10 cellular contexts compared by ENCODE assay signal in the genomic region with DNA sequence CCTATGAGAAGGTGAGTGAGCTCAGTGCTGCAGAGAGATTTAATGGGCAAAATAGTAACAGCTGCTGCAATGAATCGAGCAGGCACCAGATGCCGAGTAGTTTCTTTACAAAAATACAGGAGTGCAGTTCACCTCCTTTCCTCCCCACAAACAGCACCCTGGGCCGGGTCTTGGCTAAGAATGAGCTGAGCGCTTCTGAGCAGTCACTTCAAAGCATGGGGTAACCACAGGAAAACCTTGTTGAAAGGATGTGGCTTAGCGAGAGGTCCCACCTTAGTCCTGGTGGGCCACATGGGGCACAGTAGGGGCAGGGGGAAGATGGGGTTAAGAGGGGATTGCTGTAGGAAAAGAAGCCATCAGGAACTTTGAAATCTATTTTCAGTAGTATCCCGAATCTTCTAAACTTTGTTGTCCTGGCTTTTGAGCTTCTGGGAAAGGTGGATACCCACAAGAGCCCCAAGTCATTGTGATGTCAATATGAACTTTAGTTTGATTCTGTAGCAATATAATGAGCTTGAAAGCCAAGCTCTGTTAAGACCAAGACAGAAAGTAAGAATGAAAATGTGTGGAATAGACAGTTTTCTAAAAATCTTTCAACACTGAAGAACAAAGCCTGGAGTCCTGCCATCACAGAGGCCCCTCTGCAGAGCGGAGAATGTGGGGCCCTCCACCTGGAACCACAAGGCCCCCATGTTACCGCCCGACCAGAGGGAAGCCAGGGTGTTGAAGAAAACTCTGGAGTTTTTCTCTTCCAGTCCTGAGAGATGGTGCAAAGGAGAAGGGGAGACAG.
DNase-seq lines count a peak whose midpoint lies in the region; ATAC-seq and TF ChIP-seq lines count a peak whose summit lies in the region.
"Had no signal": no experiment of that assay in that cellular context is flagged by ENCODE, and none has a peak within 500 bp of the region (broad histone marks: within the 10 kb centered on the region; RNA-seq: fewer than 3 reads in every experiment).

No MANE protein-coding gene starts in this region.

- no peak overlapping the region for H4K12ac ChIP-seq in trophoblast cell (ENCODE audit: low read depth, low read length)

- CTCF ChIA-PET in activated CD8-positive, alpha-beta T cell treated with anti-CD3 and anti-CD28 coated beads for 36 hours (lab: Charles Lee) = interaction anchor here (0.9 to 3.0 kb wide), 4 partner anchors 12 to 348 kb away, joined by 3 to 18 read pairs (median 14); no protein-coding TSS in a partner anchor

- H3K9ac ChIP-seq in Loucy (ENCODE audit: low read depth, low read length, poor library complexity, severe bottlenecking) (peak overlapping the region; percentile 19), trophoblast cell (ENCODE audit: low read length) (no peak overlapping the region)

- H3K27ac ChIP-seq in brain microvascular endothelial cell = no peak overlapping the region
- no peak overlapping the region for H3K27ac ChIP-seq in trophoblast cell (ENCODE audit: low read depth, low read length)

- no peak overlapping the region for H2AFZ ChIP-seq in Loucy (ENCODE audit: low read length)
- no peak overlapping the region for H2AFZ ChIP-seq in trophoblast cell (ENCODE audit: insufficient read depth, low read length, poor library complexity)

- in situ Hi-C loops in brain microvascular endothelial cell (cut with HindIII; ENCODE audit: low pct_ligation_motif_present, low sequenced_read_pairs) = no loop called here

- no peaks in the 10 kb centered on the region for H3K9me3 Mint-ChIP-seq in activated CD8-positive, alpha-beta T cell treated with anti-CD3 and anti-CD28 coated beads for 36 hours
- no peaks in the 10 kb centered on the region for H3K9me3 Mint-ChIP-seq in activated naive CD8-positive, alpha-beta T cell treated with anti-CD3 and anti-CD28 coated beads, Interleukin-2, amount 10 ng/mL, durations not matched to agents 7 days and 5 days

- no peak overlapping the region for H4K8ac ChIP-seq in trophoblast cell (ENCODE audit: low read depth, low read length)

- peaks cover 7% of the 10 kb centered on the region for H3F3A ChIP-seq in Loucy (ENCODE audit: low read depth)

- no peak overlapping the region for H2AK5ac ChIP-seq in trophoblast cell (ENCODE audit: low read length)

- peak; percentile 86 for DNase-seq in activated CD8-positive, alpha-beta T cell treated with anti-CD3 and anti-CD28 coated beads for 36 hours
- DNase-seq in activated naive CD8-positive, alpha-beta T cell treated with anti-CD3 and anti-CD28 coated beads, Interleukin-2, amount 10 ng/mL, durations not matched to agents 7 days and 5 days = peak; percentile 74
- DNase-seq in stimulated activated CD8-positive, alpha-beta memory T cell treated with anti-CD3 and anti-CD28 coated beads, Interleukin-15, amount 100 ng/mL, for 48 hours (ENCODE audit: low read depth in 2 of 2) = peak; percentile 38 to 58
- no peak for DNase-seq in hepatic stellate cell (ENCODE audit: low spot score)
- DNase-seq in brain microvascular endothelial cell = no peak
- DNase-seq in HCEC 1CT = no peak
- DNase-seq in trophoblast cell = no peak
- DNase-seq: NCI-H1105 treated with DMSO at 0.1 percent for 48 hours had no signal

- H3K4me1 ChIP-seq in Loucy (ENCODE audit: insufficient read depth, low read length, poor library complexity, severe bottlenecking) (peaks cover 29% of the 10 kb centered on the region), trophoblast cell (ENCODE audit: control insufficient read depth in 1 of 2, insufficient read depth in 2 of 2, low read length in 2 of 2) (no peaks in the 10 kb centered on the region)

- H3K36me3 Mint-ChIP-seq in activated CD8-positive, alpha-beta T cell treated with anti-CD3 and anti-CD28 coated beads for 36 hours (ENCODE audit: low read depth) = no peaks in the 10 kb centered on the region
- peaks cover 3% of the 10 kb centered on the region for H3K36me3 Mint-ChIP-seq in activated naive CD8-positive, alpha-beta T cell treated with anti-CD3 and anti-CD28 coated beads, Interleukin-2, amount 10 ng/mL, durations not matched to agents 7 days and 5 days

- peak overlapping the region; percentile 66 for H3K4me2 ChIP-seq in Loucy (ENCODE audit: low read depth, low read length, poor library complexity, severe bottlenecking)
- H3K4me2 ChIP-seq in trophoblast cell (ENCODE audit: low read length) = no peak overlapping the region

- H3K4me3 Mint-ChIP-seq in activated CD8-positive, alpha-beta T cell treated with anti-CD3 and anti-CD28 coated beads for 36 hours = peak overlapping the region; percentile 58
- H3K4me3 Mint-ChIP-seq in activated naive CD8-positive, alpha-beta T cell treated with anti-CD3 and anti-CD28 coated beads, Interleukin-2, amount 10 ng/mL, durations not matched to agents 7 days and 5 days = peak overlapping the region; percentile 81

- H4K20me1 ChIP-seq in Loucy (ENCODE audit: insufficient read depth, low read length, poor library complexity, severe bottlenecking) = peaks cover 4% of the 10 kb centered on the region

- H3K4ac ChIP-seq in trophoblast cell (ENCODE audit: low read depth, low read length) = no peak overlapping the region

- no peaks in the 10 kb centered on the region for H3K79me2 ChIP-seq in Loucy (ENCODE audit: insufficient read depth, low read length)
- H3K79me2 ChIP-seq in trophoblast cell (ENCODE audit: control insufficient read depth, insufficient read depth, low read length, poor library complexity) = no peaks in the 10 kb centered on the region

- H3K27ac Mint-ChIP-seq in activated CD8-positive, alpha-beta T cell treated with anti-CD3 and anti-CD28 coated beads for 36 hours = peak overlapping the region; percentile 47
- peak overlapping the region; percentile 91 for H3K27ac Mint-ChIP-seq in activated naive CD8-positive, alpha-beta T cell treated with anti-CD3 and anti-CD28 coated beads, Interleukin-2, amount 10 ng/mL, durations not matched to agents 7 days and 5 days

- peak; percentile 97 for ATAC-seq in activated CD8-positive, alpha-beta T cell treated with anti-CD3 and anti-CD28 coated beads for 36 hours
- ATAC-seq in activated naive CD8-positive, alpha-beta T cell treated with anti-CD3 and anti-CD28 coated beads, Interleukin-2, amount 10 ng/mL, durations not matched to agents 7 days and 5 days (ENCODE audit: low read depth) = peak; percentile 97

- no peaks in the 10 kb centered on the region for H3K9me2 ChIP-seq in Loucy (replicated peaks; ENCODE audit: low read depth, low read length)

- intact Hi-C loops in activated CD8-positive, alpha-beta T cell treated with anti-CD3 and anti-CD28 coated beads for 36 hours (cut with micrococcal nuclease) = no loop called here

- H2BK5ac ChIP-seq in trophoblast cell (ENCODE audit: low read depth, low read length, poor library complexity) = no peak overlapping the region

- H3K9me3 ChIP-seq in Loucy (ENCODE audit: insufficient read depth, low read depth, low read length) = no peaks in the 10 kb centered on the region
- no peaks in the 10 kb centered on the region for H3K9me3 ChIP-seq in trophoblast cell (ENCODE audit: insufficient read depth, low read depth, low read length)

- H3K4me3 ChIP-seq in Loucy (ENCODE audit: low read length, poor library complexity, severe bottlenecking) (peak overlapping the region; percentile 46), brain microvascular endothelial cell (ENCODE audit: low read depth, low read length) (no peak overlapping the region), trophoblast cell (ENCODE audit: low read depth, low read length) (no peak overlapping the region)
- H3K4me3 ChIP-seq: skin epidermis had no signal

- H3K27me3 Mint-ChIP-seq in activated CD8-positive, alpha-beta T cell treated with anti-CD3 and anti-CD28 coated beads for 36 hours = peaks cover 24% of the 10 kb centered on the region
- peaks cover 39% of the 10 kb centered on the region for H3K27me3 Mint-ChIP-seq in activated naive CD8-positive, alpha-beta T cell treated with anti-CD3 and anti-CD28 coated beads, Interleukin-2, amount 10 ng/mL, durations not matched to agents 7 days and 5 days

- peaks cover 32% of the 10 kb centered on the region for H3K4me1 Mint-ChIP-seq in activated CD8-positive, alpha-beta T cell treated with anti-CD3 and anti-CD28 coated beads for 36 hours (ENCODE audit: low read depth)
- peaks cover 33% of the 10 kb centered on the region for H3K4me1 Mint-ChIP-seq in activated naive CD8-positive, alpha-beta T cell treated with anti-CD3 and anti-CD28 coated beads, Interleukin-2, amount 10 ng/mL, durations not matched to agents 7 days and 5 days

- H3K36me3 ChIP-seq in Loucy (ENCODE audit: insufficient read depth, low read length) (no peaks in the 10 kb centered on the region), brain microvascular endothelial cell (replicated peaks) (no peaks in the 10 kb centered on the region), trophoblast cell (ENCODE audit: control insufficient read depth in 1 of 2, insufficient read depth in 2 of 2, low read length in 2 of 2) (no peaks in the 10 kb centered on the region)

- H3K14ac ChIP-seq in trophoblast cell (ENCODE audit: low read length) = no peak overlapping the region

- H2BK120ac ChIP-seq in trophoblast cell (ENCODE audit: insufficient read depth, low read length, poor library complexity) = no peak overlapping the region

- POLR2A ChIA-PET in activated CD8-positive, alpha-beta T cell treated with anti-CD3 and anti-CD28 coated beads for 36 hours (lab: Charles Lee) = interaction anchor here (0.5 to 1.4 kb wide), 5 partner anchors 12 to 437 kb away, joined by 3 to 8 read pairs (median 3); no protein-coding TSS in a partner anchor
- POLR2A ChIA-PET in activated naive CD8-positive, alpha-beta T cell treated with anti-CD3 and anti-CD28 coated beads, Interleukin-2, amount 10 ng/mL, durations not matched to agents 7 days and 5 days (lab: Charles Lee) = interaction anchor here (0.8 to 1.7 kb wide), 8 partner anchors 10 to 409 kb away, joined by 3 to 5 read pairs (median 4); partner anchors contain the start of gene ZNF236

- H2BK12ac ChIP-seq in trophoblast cell (ENCODE audit: low read length) = no peak overlapping the region

- no CpG with 5 or more reads among the region's 9 CpGs for WGBS in trophoblast cell (ENCODE audit: extremely low coverage, insufficient coverage, insufficient read length)

- H3K27me3 ChIP-seq in Loucy (ENCODE audit: insufficient read depth, low read length, poor library complexity, severe bottlenecking) (no peaks in the 10 kb centered on the region), brain microvascular endothelial cell (replicated peaks) (no peaks in the 10 kb centered on the region), trophoblast cell (ENCODE audit: insufficient read depth, low read length) (no peaks in the 10 kb centered on the region)

- no peak overlapping the region for H4K91ac ChIP-seq in trophoblast cell (ENCODE audit: low read depth, low read length)

- H3K79me1 ChIP-seq in trophoblast cell (ENCODE audit: low read length) = no peaks in the 10 kb centered on the region

- no peak overlapping the region for H3K18ac ChIP-seq in trophoblast cell (ENCODE audit: low read length)

- H3K23ac ChIP-seq in trophoblast cell (ENCODE audit: low read length) = no peak overlapping the region

- no peak for TF ChIP-seq CTCF in Loucy (conservative IDR thresholded peaks at IDR 0.05; ENCODE audit: low read length)
- no peak for TF ChIP-seq CTCF in activated CD8-positive, alpha-beta T cell treated with anti-CD3 and anti-CD28 coated beads for 36 hours (IDR thresholded peaks at IDR 0.05)
- no peak for TF ChIP-seq CTCF in brain microvascular endothelial cell (IDR thresholded peaks at IDR 0.05; ENCODE audit: low read depth, low read length, missing control alignments)

Comparison
In these comparisons a context has a peak if more than half of its experiments do, and no peak if none do; other contexts are left out.
1. DNase-seq: peak in activated CD8-positive, alpha-beta T cell treated with anti-CD3 and anti-CD28 coated beads for 36 hours (single experiment), activated naive CD8-positive, alpha-beta T cell treated with anti-CD3 and anti-CD28 coated beads, Interleukin-2, amount 10 ng/mL, durations not matched to agents 7 days and 5 days (single experiment) and stimulated activated CD8-positive, alpha-beta memory T cell treated with anti-CD3 and anti-CD28 coated beads, Interleukin-15, amount 100 ng/mL, for 48 hours (2 of 2); none in hepatic stellate cell (single experiment), brain microvascular endothelial cell (single experiment), HCEC 1CT (single experiment) and trophoblast cell (0 of 2).